ENCODE assay signal across 1 cellular context in the genomic region with DNA sequence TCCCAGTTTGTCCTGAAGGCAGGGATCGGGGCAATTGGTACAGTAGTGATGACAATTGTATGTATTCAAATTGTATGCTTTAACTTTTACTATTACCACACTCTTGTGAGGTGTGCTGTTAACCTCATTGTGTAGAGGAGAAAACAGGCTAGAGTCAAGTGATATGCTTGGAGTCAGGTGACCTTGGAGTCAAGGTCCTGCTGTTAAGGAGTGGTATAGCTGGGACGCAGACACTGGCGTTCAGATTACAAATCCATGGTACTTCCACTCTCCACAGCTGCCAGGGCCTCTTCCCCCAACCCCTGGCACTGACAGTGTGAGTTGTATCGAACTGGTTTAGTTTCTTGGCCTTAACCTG.
TF ChIP-seq lines count a peak whose summit lies in the region.

No MANE protein-coding gene starts in this region.

TF ChIP-seq in HepG2, 621 proteins besides CTCF, POLR2A, EP300 and RAD21 (continued from another document):
- TF ChIP-seq, protein P1, sequence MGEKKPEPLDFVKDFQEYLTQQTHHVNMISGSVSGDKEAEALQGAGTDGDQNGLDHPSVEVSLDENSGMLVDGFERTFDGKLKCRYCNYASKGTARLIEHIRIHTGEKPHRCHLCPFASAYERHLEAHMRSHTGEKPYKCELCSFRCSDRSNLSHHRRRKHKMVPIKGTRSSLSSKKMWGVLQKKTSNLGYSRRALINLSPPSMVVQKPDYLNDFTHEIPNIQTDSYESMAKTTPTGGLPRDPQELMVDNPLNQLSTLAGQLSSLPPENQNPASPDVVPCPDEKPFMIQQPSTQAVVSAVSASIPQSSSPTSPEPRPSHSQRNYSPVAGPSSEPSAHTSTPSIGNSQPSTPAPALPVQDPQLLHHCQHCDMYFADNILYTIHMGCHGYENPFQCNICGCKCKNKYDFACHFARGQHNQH (CRISPR knock-in tag; IDR thresholded peaks at IDR 0.05): peak; percentile 4; the same call in 1 of the 2 replicates
- TF ChIP-seq ZNF34 (CRISPR knock-in tag; IDR thresholded peaks at IDR 0.05; ENCODE audit: borderline replicate concordance) (no peak), ETV6 (CRISPR knock-in tag; conservative IDR thresholded peaks at IDR 0.05) (0 out of 2 replicates have a peak, but pooled peaks have one; percentile 47)
- TF ChIP-seq, protein P2, sequence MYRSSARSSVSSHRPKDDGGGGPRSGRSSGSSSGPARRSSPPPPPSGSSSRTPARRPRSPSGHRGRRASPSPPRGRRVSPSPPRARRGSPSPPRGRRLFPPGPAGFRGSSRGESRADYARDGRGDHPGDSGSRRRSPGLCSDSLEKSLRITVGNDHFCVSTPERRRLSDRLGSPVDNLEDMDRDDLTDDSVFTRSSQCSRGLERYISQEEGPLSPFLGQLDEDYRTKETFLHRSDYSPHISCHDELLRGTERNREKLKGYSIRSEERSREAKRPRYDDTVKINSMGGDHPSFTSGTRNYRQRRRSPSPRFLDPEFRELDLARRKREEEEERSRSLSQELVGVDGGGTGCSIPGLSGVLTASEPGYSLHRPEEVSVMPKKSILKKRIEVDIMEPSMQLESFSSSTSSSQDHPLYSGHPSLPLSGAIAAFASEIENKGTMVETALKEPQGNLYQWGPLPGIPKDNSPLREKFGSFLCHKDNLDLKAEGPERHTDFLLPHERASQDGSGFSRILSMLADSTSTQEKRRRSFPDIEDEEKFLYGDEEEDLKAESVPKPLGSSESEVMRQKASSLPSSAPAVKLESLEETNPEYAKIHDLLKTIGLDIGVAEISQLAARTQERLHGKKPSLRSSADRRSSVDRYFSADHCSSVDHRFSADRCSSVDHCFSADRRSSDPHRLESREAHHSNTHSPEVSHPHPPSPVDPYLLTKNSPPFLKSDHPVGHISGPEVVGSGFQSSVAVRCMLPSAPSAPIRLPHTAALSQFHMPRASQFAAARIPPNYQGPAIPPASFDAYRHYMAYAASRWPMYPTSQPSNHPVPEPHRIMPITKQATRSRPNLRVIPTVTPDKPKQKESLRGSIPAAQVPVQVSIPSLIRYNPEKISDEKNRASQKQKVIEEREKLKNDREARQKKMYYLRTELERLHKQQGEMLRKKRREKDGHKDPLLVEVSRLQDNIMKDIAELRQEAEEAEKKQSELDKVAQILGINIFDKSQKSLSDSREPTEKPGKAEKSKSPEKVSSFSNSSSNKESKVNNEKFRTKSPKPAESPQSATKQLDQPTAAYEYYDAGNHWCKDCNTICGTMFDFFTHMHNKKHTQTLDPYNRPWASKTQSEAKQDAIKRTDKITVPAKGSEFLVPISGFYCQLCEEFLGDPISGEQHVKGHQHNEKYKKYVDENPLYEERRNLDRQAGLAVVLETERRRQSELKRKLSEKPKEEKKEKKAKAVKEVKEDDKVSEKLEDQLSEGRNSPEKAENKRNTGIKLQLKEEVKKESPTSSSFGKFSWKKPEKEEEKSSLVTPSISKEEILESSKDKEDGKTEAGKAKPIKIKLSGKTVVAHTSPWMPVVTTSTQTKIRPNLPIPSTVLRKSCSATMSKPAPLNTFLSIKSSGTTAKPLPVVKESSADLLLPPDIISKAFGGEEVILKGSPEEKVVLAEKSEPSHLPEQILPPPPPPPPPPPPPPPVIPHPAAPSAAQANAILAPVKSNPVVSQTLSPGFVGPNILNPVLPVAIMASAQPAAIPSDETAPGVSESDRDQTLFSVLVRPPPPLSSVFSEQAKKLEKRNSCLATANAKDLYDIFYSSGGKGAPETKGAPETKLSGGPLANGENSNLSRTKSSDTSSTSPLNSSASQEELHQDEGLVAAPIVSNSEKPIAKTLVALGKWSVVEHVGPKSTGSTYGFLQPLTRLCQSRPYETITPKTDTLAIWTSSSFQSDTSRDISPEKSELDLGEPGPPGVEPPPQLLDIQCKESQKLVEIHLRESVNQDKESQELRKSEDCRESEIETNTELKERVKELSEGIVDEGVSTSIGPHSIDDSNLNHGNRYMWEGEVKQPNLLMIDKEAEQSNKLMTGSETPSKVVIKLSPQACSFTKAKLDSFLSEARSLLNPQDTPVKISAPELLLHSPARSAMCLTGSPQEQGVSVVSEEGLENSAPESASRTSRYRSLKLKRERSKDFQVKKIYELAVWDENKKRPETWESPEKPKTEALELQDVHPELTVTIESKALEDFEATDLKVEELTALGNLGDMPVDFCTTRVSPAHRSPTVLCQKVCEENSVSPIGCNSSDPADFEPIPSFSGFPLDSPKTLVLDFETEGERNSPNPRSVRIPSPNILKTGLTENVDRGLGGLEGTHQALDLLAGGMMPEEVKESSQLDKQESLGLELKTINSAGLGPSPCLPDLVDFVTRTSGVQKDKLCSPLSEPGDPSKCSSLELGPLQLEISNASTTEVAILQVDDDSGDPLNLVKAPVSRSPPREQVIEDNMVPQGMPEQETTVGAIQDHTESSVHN (CRISPR knock-in tag; IDR thresholded peaks at IDR 0.05): 0 out of 2 replicates have a peak, but pooled peaks have one; percentile 5
